ENCODE assay signal across 23 cellular contexts in the genomic region with DNA sequence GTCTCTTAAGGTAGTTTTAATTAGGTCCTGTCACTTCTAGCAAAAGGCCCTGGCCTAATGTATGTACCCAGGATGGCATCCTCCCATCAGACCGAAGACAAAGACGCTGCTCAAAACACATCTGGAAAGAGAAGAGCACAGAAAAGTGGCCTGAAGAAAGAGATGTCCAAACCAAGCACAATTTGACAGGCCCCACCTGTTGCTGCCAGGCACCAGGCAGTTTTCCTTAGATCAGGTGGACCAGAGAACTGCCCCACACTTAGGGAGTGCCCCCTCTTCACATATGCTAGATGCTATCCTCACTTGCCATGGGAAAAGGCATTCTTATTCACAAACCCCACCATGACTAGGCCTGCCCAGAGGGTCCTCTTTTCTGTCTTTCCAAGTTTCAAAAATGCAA.
"Had no signal": no experiment of that assay in that cellular context is flagged by ENCODE, and none has a peak within 500 bp of the region (broad histone marks: within the 10 kb centered on the region; RNA-seq: fewer than 3 reads in every experiment).

No MANE protein-coding gene starts in this region.

- DNase-seq: colonic mucosa; cortex of kidney; dermis blood vessel endothelial cell; dorsolateral prefrontal cortex; effector CD4-positive, alpha-beta T cell; effector CD8-positive, alpha-beta T cell; effector memory CD4-positive, alpha-beta T cell; effector memory CD8-positive, alpha-beta T cell; endodermal cell; erythroblast; esophagus squamous epithelium; foreskin fibroblast; foreskin keratinocyte; foreskin melanocyte; gastrocnemius medialis; glutamatergic neuron; head of caudate nucleus; heart left ventricle; heart right ventricle had no signal

- H3K4me3 ChIP-seq: colonic mucosa, coronary artery, dorsolateral prefrontal cortex, esophagus muscularis mucosa, esophagus squamous epithelium, gastrocnemius medialis, gastroesophageal sphincter, heart left ventricle, heart right ventricle had no signal

- H3K27ac ChIP-seq: colonic mucosa, coronary artery, dorsolateral prefrontal cortex, epithelial cell of prostate, esophagus muscularis mucosa, esophagus squamous epithelium, foreskin keratinocyte, gastrocnemius medialis, gastroesophageal sphincter, heart left ventricle, heart right ventricle had no signal

- H3K36me3 ChIP-seq: colonic mucosa, esophagus muscularis mucosa, esophagus squamous epithelium, gastrocnemius medialis, gastroesophageal sphincter, heart left ventricle, heart right ventricle had no signal

- H3K27me3 ChIP-seq: colonic mucosa, dorsolateral prefrontal cortex, esophagus squamous epithelium, foreskin keratinocyte, gastrocnemius medialis, heart left ventricle, heart right ventricle had no signal

- H3K4me1 ChIP-seq: colonic mucosa, foreskin keratinocyte had no signal

- H3K9me3 ChIP-seq: colonic mucosa, esophagus muscularis mucosa, esophagus squamous epithelium, gastrocnemius medialis, gastroesophageal sphincter, heart left ventricle, heart right ventricle had no signal
